In genomic region chr2:53769318-53769945, GRCh38 we compare ENCODE assay signal across 17 cellular contexts. TPM values are rescaled to one million over a fixed set of nuclear protein-coding genes. Genes with fewer than 3 reads are reported as not detected.
DNase-seq lines count a peak whose midpoint lies in the region; ATAC-seq, FAIRE-seq and TF ChIP-seq lines count a peak whose summit lies in the region.
"Had no signal": no experiment of that assay in that cellular context is flagged by ENCODE, and none has a peak within 500 bp of the region (broad histone marks: within the 10 kb centered on the region; RNA-seq: fewer than 3 reads in every experiment).

No MANE protein-coding gene starts in this region.

- H3K4me3 Mint-ChIP-seq in CD4-positive, alpha-beta T cell = peak overlapping the region; percentile 64
- peak overlapping the region; percentile 95 for H3K4me3 Mint-ChIP-seq in activated naive CD8-positive, alpha-beta T cell treated with anti-CD3 and anti-CD28 coated beads for 36 hours

- no peak for TF ChIP-seq CTCF in A549 (IDR thresholded peaks at IDR 0.05)
- no peak for TF ChIP-seq CTCF in CD4-positive, alpha-beta T cell (IDR thresholded peaks at IDR 0.05)
- no peak for TF ChIP-seq CTCF in MM.1S (IDR thresholded peaks at IDR 0.05; ENCODE audit: low read length)

- H3K4me1 ChIP-seq in A549 = peaks cover 24% of the 10 kb centered on the region
- peaks cover 21% of the 10 kb centered on the region for H3K4me1 ChIP-seq in MM.1S (ENCODE audit: low read length)

- peaks cover 71% of the 10 kb centered on the region for H3K79me2 ChIP-seq in MM.1S (ENCODE audit: low read length)

- H4K20me1 ChIP-seq in MM.1S (ENCODE audit: insufficient read depth, low read length) = no peaks in the 10 kb centered on the region

- no peaks in the 10 kb centered on the region for H3K9me3 ChIP-seq in A549
- H3K9me3 ChIP-seq in CD4-positive, alpha-beta T cell (ENCODE audit: control insufficient read depth, low read length) = no peaks in the 10 kb centered on the region
- H3K9me3 ChIP-seq in MM.1S (replicated peaks; ENCODE audit: insufficient read depth, low read length) = no peaks in the 10 kb centered on the region

- no peak overlapping the region for H2AFZ ChIP-seq in MM.1S (ENCODE audit: low read length)

- peak overlapping the region; percentile 24 for H3K27ac Mint-ChIP-seq in CD4-positive, alpha-beta T cell
- H3K27ac Mint-ChIP-seq in activated naive CD8-positive, alpha-beta T cell treated with anti-CD3 and anti-CD28 coated beads for 36 hours = no peak overlapping the region

- TF ChIP-seq RAD21 in A549 (conservative IDR thresholded peaks at IDR 0.05 in 1 of 2, IDR thresholded peaks at IDR 0.05 in 1 of 2) = no peak

- no peaks in the 10 kb centered on the region for H3K27me3 ChIP-seq in CD4-positive, alpha-beta T cell (ENCODE audit: control insufficient read depth, insufficient read depth, low read length)
- no peaks in the 10 kb centered on the region for H3K27me3 ChIP-seq in MM.1S (replicated peaks; ENCODE audit: insufficient read depth, low read length)

- POLR2A ChIA-PET in A549 (lab: Yijun Ruan, JAX) = no interaction called here
- POLR2A ChIA-PET in CD4-positive, alpha-beta T cell (lab: Charles Lee) = interaction anchor here (3.9 kb wide), 1 partner anchor 17 kb away, joined by 82 read pairs; the partner anchor contains the start of genes ASB3 and ERLEC1

- H3K4me2 ChIP-seq in A549 = peak overlapping the region; percentile 83
- peak overlapping the region; percentile 63; the same call in 1 of the 2 replicates for H3K4me2 ChIP-seq in MM.1S (ENCODE audit: low read depth, low read length)

- H3K36me3 ChIP-seq in MM.1S (replicated peaks; ENCODE audit: insufficient read depth, low read length) = no peaks in the 10 kb centered on the region

- H3K27ac ChIP-seq in A549 (0 out of 6 replicates have a peak overlapping the region, but pooled peaks of 1 of the 2 experiments have one; percentile 17), MM.1S (ENCODE audit: low read length) (no peak overlapping the region)
- H3K27ac ChIP-seq in CD4-positive, alpha-beta T cell (ENCODE audit: low read depth, low read length) = no peak overlapping the region
- H3K27ac ChIP-seq: C4-2B, GM23248 had no signal

- TF ChIP-seq POLR2A in A549 (IDR thresholded peaks at IDR 0.05; ENCODE audit: low read length) = no peak

- H3F3A ChIP-seq in MM.1S (ENCODE audit: insufficient read depth, low read length) = no peaks in the 10 kb centered on the region; the same call in none of the 2 replicates

- FAIRE-seq in A549 (lab: Jason Lieb, UNC) = no peak

- H3K9me2 ChIP-seq in MM.1S (replicated peaks; ENCODE audit: insufficient read depth, low read length) = no peaks in the 10 kb centered on the region

- no peak overlapping the region for H3K9ac ChIP-seq in MM.1S (ENCODE audit: low read length)

- H3K4me3 ChIP-seq in A549 (no peak overlapping the region), MM.1S (ENCODE audit: low read length) (peak overlapping the region; percentile 85)

- H3K36me3 Mint-ChIP-seq in CD4-positive, alpha-beta T cell (ENCODE audit: low read depth) = peaks cover 35% of the 10 kb centered on the region
- H3K36me3 Mint-ChIP-seq in activated naive CD8-positive, alpha-beta T cell treated with anti-CD3 and anti-CD28 coated beads for 36 hours = peaks cover 39% of the 10 kb centered on the region

- DNase-seq in A549 (ENCODE audit: low read depth in 1 of 2, low spot score in 1 of 2) = no peak
- no peak for DNase-seq in CD4-positive, alpha-beta T cell
- no peak for DNase-seq in MM.1S
- DNase-seq in activated naive CD8-positive, alpha-beta T cell treated with anti-CD3 and anti-CD28 coated beads for 36 hours = no peak
- no peak for DNase-seq in amniotic stem cell (lab: John Stamatoyannopoulos, UW)
- no peak for DNase-seq in NCI-H2107 treated with DMSO at 0.1 percent for 48 hours (lab: John Stamatoyannopoulos, UW; ENCODE audit: unreplicated experiment)
- DNase-seq in NOMO-1 (lab: John Stamatoyannopoulos, UW; ENCODE audit: unreplicated experiment in 2 of 2) = no peak
- DNase-seq: activated CD4-positive, CD25-positive, alpha-beta regulatory T cell; anterior cingulate cortex; DMS79; GM23248; naive thymus-derived CD8-positive, alpha-beta T cell; stimulated activated CD4-positive, alpha-beta T cell treated with anti-CD3 and anti-CD28 coated beads, Interleukin-15, amount 100 ng/mL, for 24 hours; substantia nigra had no signal

- TF ChIP-seq EP300 in A549 (IDR thresholded peaks at IDR 0.05) = no peak

- CTCF ChIA-PET in A549 (lab: Yijun Ruan, JAX) = no interaction called here
- CTCF ChIA-PET in CD4-positive, alpha-beta T cell (lab: Charles Lee) = interaction anchor here (3.2 kb wide), 1 partner anchor 17 kb away, joined by 18 read pairs; the partner anchor contains the start of genes ASB3 and ERLEC1

- H3K4me1 Mint-ChIP-seq in CD4-positive, alpha-beta T cell (ENCODE audit: low read depth) = peaks cover 41% of the 10 kb centered on the region
- peaks cover 32% of the 10 kb centered on the region for H3K4me1 Mint-ChIP-seq in activated naive CD8-positive, alpha-beta T cell treated with anti-CD3 and anti-CD28 coated beads for 36 hours

- intact Hi-C loops in CD4-positive, alpha-beta T cell (cut with DNase I, micrococcal nuclease) = loop anchor here in 1 of 2 experiments (10.0 kb wide), 2 partner anchors 345 to 1645 kb away; partner anchors contain the start of genes ACYP2 and CCDC88A

- no peak for ATAC-seq in A549
- ATAC-seq in CD4-positive, alpha-beta T cell (ENCODE audit: poor library complexity) = no peak
- ATAC-seq in GM21786 (IDR thresholded peaks at IDR 0.05; ENCODE audit: unreplicated experiment) = no peak
- ATAC-seq: naive thymus-derived CD8-positive, alpha-beta T cell; Right ventricle myocardium inferior had no signal

- WGBS in A549 (ENCODE audit: missing lambda C conversion rate) = 90% methylated on average over 15 of the region's 15 CpGs

- H3K9me3 Mint-ChIP-seq in CD4-positive, alpha-beta T cell = no peaks in the 10 kb centered on the region
- H3K9me3 Mint-ChIP-seq in activated naive CD8-positive, alpha-beta T cell treated with anti-CD3 and anti-CD28 coated beads for 36 hours = peaks cover 2% of the 10 kb centered on the region
- H3K9me3 Mint-ChIP-seq: naive thymus-derived CD8-positive, alpha-beta T cell had no signal

- H3K27me3 Mint-ChIP-seq in CD4-positive, alpha-beta T cell = no peaks in the 10 kb centered on the region
- H3K27me3 Mint-ChIP-seq in activated naive CD8-positive, alpha-beta T cell treated with anti-CD3 and anti-CD28 coated beads for 36 hours = no peaks in the 10 kb centered on the region
- H3K27me3 Mint-ChIP-seq: naive thymus-derived CD8-positive, alpha-beta T cell had no signal

TF ChIP-seq in A549, 52 proteins besides CTCF, POLR2A, EP300 and RAD21 (continues in another document):
- no peak for TF ChIP-seq HDAC2 (IDR thresholded peaks at IDR 0.05)
- TF ChIP-seq NFE2L2 (conservative IDR thresholded peaks at IDR 0.05; ENCODE audit: low read length) = no peak
- TF ChIP-seq MYC (IDR thresholded peaks at IDR 0.05; ENCODE audit: borderline replicate concordance, low read length) = no peak
- no peak for TF ChIP-seq MAX (IDR thresholded peaks at IDR 0.05)
- TF ChIP-seq TP53 (CRISPR knock-in tag; IDR thresholded peaks at IDR 0.05) = no peak
- TF ChIP-seq FOXS1 (CRISPR knock-in tag; IDR thresholded peaks at IDR 0.05) = no peak

RNA-seq across cellular contexts. Expression of gene CHAC2, which starts 1.8 kb away (rescaled TPM):
- polyA plus RNA-seq in A549 (2011; rRNA removed) (15.2 and 21.8 TPM in 2 replicates), A549 (2017; fragmentation: RNase III; extraction: RNeasy Plus Mini Kit Qiagen cat#74134 plus additional on column Dnase treatment) (18.4 to 21.2 TPM (median 20.1 TPM) in 3 replicates)
- polyA plus RNA-seq in A549 (2012; cell fraction: cytosol; rRNA removed) = 8.9 and 9.4 TPM in 2 replicates
- 3.0 and 5.2 TPM in 2 replicates for polyA plus RNA-seq in A549 (2012; cell fraction: nucleus; rRNA removed)
- polyA minus RNA-seq in A549 (2011; rRNA and poly(A)+ RNA removed) = 3.6 and 5.2 TPM in 2 replicates
- total RNA-seq in CD4-positive, alpha-beta T cell = under 1 TPM; 0.47 to 0.85 TPM
- 10 to 100 TPM; 28.0 to 29.6 TPM for total RNA-seq in activated naive CD8-positive, alpha-beta T cell treated with anti-CD3 and anti-CD28 coated beads for 36 hours

RNA-seq across cellular contexts. Expression of gene ASB3, which starts 17.3 kb away (rescaled TPM):
- polyA plus RNA-seq in A549 (2011; rRNA removed) = 35.9 and 38.4 TPM in 2 replicates
- polyA plus RNA-seq in A549 (2012; cell fraction: cytosol; rRNA removed) = 9.0 and 10.5 TPM in 2 replicates
- polyA plus RNA-seq in A549 (2012; cell fraction: nucleus; rRNA removed) = 6.5 and 11.3 TPM in 2 replicates
- polyA plus RNA-seq in A549 (2017; fragmentation: RNase III; extraction: RNeasy Plus Mini Kit Qiagen cat#74134 plus additional on column Dnase treatment) = 12.4 to 14.1 TPM (median 13.5 TPM) in 3 replicates
- polyA minus RNA-seq in A549 (2011; rRNA and poly(A)+ RNA removed) = 23.1 and 23.8 TPM in 2 replicates
- 10 to 100 TPM; 31.0 to 34.3 TPM for total RNA-seq in CD4-positive, alpha-beta T cell
- 10 to 100 TPM; 18.6 to 19.6 TPM for total RNA-seq in activated naive CD8-positive, alpha-beta T cell treated with anti-CD3 and anti-CD28 coated beads for 36 hours

RNA-seq across cellular contexts. Expression of gene ERLEC1, which starts 17.4 kb away (rescaled TPM):
- 97.4 and 113 TPM in 2 replicates for polyA plus RNA-seq in A549 (2011; rRNA removed)
- 46.4 and 58.9 TPM in 2 replicates for polyA plus RNA-seq in A549 (2012; cell fraction: cytosol; rRNA removed)
- 19.4 and 28.1 TPM in 2 replicates for polyA plus RNA-seq in A549 (2012; cell fraction: nucleus; rRNA removed)
- 53.7 to 58.7 TPM (median 57.1 TPM) in 3 replicates for polyA plus RNA-seq in A549 (2017; fragmentation: RNase III; extraction: RNeasy Plus Mini Kit Qiagen cat#74134 plus additional on column Dnase treatment)
- polyA minus RNA-seq in A549 (2011; rRNA and poly(A)+ RNA removed) = 13.7 and 14.9 TPM in 2 replicates
- total RNA-seq in CD4-positive, alpha-beta T cell = 10 to 100 TPM; 14.5 to 14.7 TPM
- total RNA-seq in activated naive CD8-positive, alpha-beta T cell treated with anti-CD3 and anti-CD28 coated beads for 36 hours = 10 to 100 TPM; 17.5 to 18.6 TPM

Comparison
In these comparisons a context has a peak if more than half of its experiments do, and no peak if none do; other contexts are left out.
1. RNA of gene CHAC2, which starts 1.8 kb away (total RNA-seq): 28.0 to 29.6 TPM in activated naive CD8-positive, alpha-beta T cell treated with anti-CD3 and anti-CD28 coated beads for 36 hours; 0.47 to 0.85 TPM in CD4-positive, alpha-beta T cell; every median in the first group is over 10 times any median in the second.